In genomic region chr11:123045101-123045500, GRCh38 we compare ENCODE assay signal across 31 cellular contexts.
"Had no signal": no experiment of that assay in that cellular context is flagged by ENCODE, and none has a peak within 500 bp of the region (broad histone marks: within the 10 kb centered on the region; RNA-seq: fewer than 3 reads in every experiment).

No MANE protein-coding gene starts in this region.

- H3K27ac ChIP-seq: KMS-11, Peyer's patch, SJSA1 had no signal

- H3K4me2 ChIP-seq: KMS-11, SK-N-SH had no signal

- H3K9me3 ChIP-seq: Peyer's patch, SJSA1, SK-N-SH had no signal

- H3K9ac ChIP-seq: KMS-11, SK-N-SH had no signal

- H3K36me3 ChIP-seq: Peyer's patch, SJSA1 had no signal

- H3K4me1 ChIP-seq: Peyer's patch, SJSA1 had no signal

- H3K27me3 ChIP-seq: Peyer's patch, SJSA1 had no signal

- ATAC-seq: activated CD4-positive, alpha-beta T cell treated with anti-CD3 and anti-CD28 coated beads for 36 hours; activated CD4-positive, CD25-positive, alpha-beta regulatory T cell treated with anti-CD3 and anti-CD28 coated beads, Interleukin-2, amount 50 U/mL, for 24 hours; activated CD8-positive, alpha-beta T cell treated with anti-CD3 and anti-CD28 coated beads, Interleukin-2, amount 10 ng/mL, durations not matched to agents 7 days and 5 days; activated naive CD8-positive, alpha-beta T cell treated with anti-CD3 and anti-CD28 coated beads, Interleukin-2, amount 50 U/mL, for 24 hours; PC-3; WTC11 had no signal

- H3K4me3 ChIP-seq: Peyer's patch, SJSA1 had no signal

- DNase-seq: activated CD4-positive, alpha-beta T cell treated with anti-CD3 and anti-CD28 coated beads for 36 hours; activated CD4-positive, alpha-beta T cell treated with anti-CD3 and anti-CD28 coated beads, Interleukin-2, amount 10 ng/mL, durations not matched to agents 7 days and 5 days; activated CD4-positive, alpha-beta T cell treated with anti-CD3 and anti-CD28 coated beads, Interleukin-2, amount 50 U/mL, for 48 hours; activated CD8-positive, alpha-beta T cell treated with anti-CD3 and anti-CD28 coated beads, Interleukin-2, amount 10 ng/mL, durations not matched to agents 7 days and 5 days; activated gamma-delta T cell; activated naive CD4-positive, alpha-beta T cell treated with Interleukin-2 at 50 U/mL for 16 hours; activated naive CD8-positive, alpha-beta T cell treated with anti-CD3 and anti-CD28 coated beads, Interleukin-2, amount 50 U/mL, for 24 hours; activated T-cell treated with anti-CD3 and anti-CD28 coated beads, Interleukin-2, amount 50 U/mL, for 24 hours; anterior cingulate cortex; caudate nucleus; MM.1S; MV-4-11; NCI-H1092; NCI-H1436 treated with DMSO at 0.1 percent for 48 hours; NCI-H187 treated with DMSO at 0.1 percent for 48 hours; NCI-H2081; NCI-H2171 treated with DMSO at 0.1 percent for 48 hours; NCI-H2227 treated with DMSO at 0.1 percent for 48 hours; NCI-H446; NCI-H510A treated with DMSO at 0.1 percent for 48 hours; NCI-H526 treated with DMSO at 0.1 percent for 48 hours; NCI-H774; PC-3; Peyer's patch; RPMI8226; SHP77 treated with DMSO at 0.1 percent for 48 hours; SK-N-SH had no signal
